4 cellular contexts compared by ENCODE assay signal in the genomic region with DNA sequence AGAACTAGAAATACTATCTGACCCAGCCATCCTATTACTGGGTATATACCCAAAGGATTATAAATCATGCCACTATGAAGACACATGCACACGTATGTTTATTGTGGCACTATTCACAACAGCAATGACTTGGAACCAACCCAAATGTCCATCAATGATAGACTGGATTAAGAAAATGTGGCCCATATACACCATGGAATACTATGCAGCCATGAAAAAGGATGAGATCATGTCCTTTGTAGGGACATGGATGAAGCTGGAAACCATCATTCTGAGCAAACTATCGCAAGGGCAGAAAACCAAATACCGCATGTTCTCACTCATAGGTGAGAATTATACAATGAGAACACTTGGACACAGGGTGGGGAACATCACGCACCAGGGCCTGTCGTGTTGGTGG. TPM values are rescaled to one million over a fixed set of nuclear protein-coding genes. Genes with fewer than 3 reads are reported as not detected.
"Had no signal": no experiment of that assay in that cellular context is flagged by ENCODE, and none has a peak within 500 bp of the region (broad histone marks: within the 10 kb centered on the region; RNA-seq: fewer than 3 reads in every experiment).

No MANE protein-coding gene starts in this region.

RNA-seq across cellular contexts. Expression of gene NIPAL4, which starts 30.1 kb away (rescaled TPM):
- total RNA-seq: activated naive CD8-positive, alpha-beta T cell treated with anti-CD3 and anti-CD28 coated beads, Interleukin-2, amount 10 ng/mL, durations not matched to agents 7 days and 5 days; ascending aorta; body of pancreas; cerebellum had no signal
